ENCODE assay signal across 8 cellular contexts in genomic region chr2:113876503-113877387, GRCh38. TPM values are rescaled to one million over a fixed set of nuclear protein-coding genes. Genes with fewer than 3 reads are reported as not detected.
A peak's percentile ranks its signal among the peaks of the same experiment; 100 is the strongest.
DNase-seq lines count a peak whose midpoint lies in the region; ATAC-seq and TF ChIP-seq lines count a peak whose summit lies in the region.

No MANE protein-coding gene starts in this region.

- no peaks in the 10 kb centered on the region for H3K36me3 Mint-ChIP-seq in WTC11
- H3K36me3 Mint-ChIP-seq in central memory CD8-positive, alpha-beta T cell (ENCODE audit: insufficient read depth): peaks cover 2% of the 10 kb centered on the region

- peaks cover 8% of the 10 kb centered on the region for H3K4me1 Mint-ChIP-seq in WTC11
- peaks cover 16% of the 10 kb centered on the region for H3K4me1 Mint-ChIP-seq in central memory CD8-positive, alpha-beta T cell

- TF ChIP-seq CTCF in WTC11 (IDR thresholded peaks at IDR 0.05): no peak

- peak; percentile 95 for ATAC-seq in WTC11
- peak; percentile 77 for ATAC-seq in central memory CD8-positive, alpha-beta T cell (replicated peaks; ENCODE audit: extremely low read depth, poor library complexity, severe bottlenecking)
- ATAC-seq in GM18868 (IDR thresholded peaks at IDR 0.05; ENCODE audit: unreplicated experiment): no peak
- ATAC-seq in HG03045 (IDR thresholded peaks at IDR 0.05; ENCODE audit: unreplicated experiment): no peak

- POLR2A ChIA-PET in WTC11 (lab: Charles Lee): interaction anchor here (1.5 kb wide), 1 partner anchor 120 kb away, joined by 8 read pairs; the partner anchor contains the start of gene SLC35F5

- H3K27ac Mint-ChIP-seq in WTC11: no peak overlapping the region
- peak overlapping the region; percentile 52 for H3K27ac Mint-ChIP-seq in central memory CD8-positive, alpha-beta T cell (ENCODE audit: low read depth)

- H3K4me3 Mint-ChIP-seq in WTC11: no peak overlapping the region; the same call in 1 of the 2 replicates
- H3K4me3 Mint-ChIP-seq in central memory CD8-positive, alpha-beta T cell: peak overlapping the region; percentile 7

- CTCF ChIA-PET in WTC11 (lab: Charles Lee): no interaction called here

- peak; percentile 83 for DNase-seq in LoVo (ENCODE audit: low spot score)
- peak; percentile 36 for DNase-seq in WTC11 (ENCODE audit: low spot score)
- DNase-seq in central memory CD8-positive, alpha-beta T cell (ENCODE audit: low spot score in 2 of 2): peak in 1 of 2 donors; percentile 18
- DNase-seq in stimulated activated CD4-positive, alpha-beta T cell treated with anti-CD3 and anti-CD28 coated beads, Interleukin-1b, Interleukin-23, amount 100 ng/mL, for 1 hour (ENCODE audit: low read depth in 2 of 2): peak; percentile 19 to 23
- no peak for DNase-seq in epidermal melanocyte (ENCODE audit: insufficient read length, low spot score)
- no peak for DNase-seq in NCI-H1048 (lab: John Stamatoyannopoulos, UW)

- no peaks in the 10 kb centered on the region for H3K9me3 Mint-ChIP-seq in WTC11
- H3K9me3 Mint-ChIP-seq in central memory CD8-positive, alpha-beta T cell: no peaks in the 10 kb centered on the region

- H3K27me3 Mint-ChIP-seq in WTC11 (ENCODE audit: low read depth): peaks cover 23% of the 10 kb centered on the region
- H3K27me3 Mint-ChIP-seq in central memory CD8-positive, alpha-beta T cell: no peaks in the 10 kb centered on the region

TF ChIP-seq in WTC11, 78 proteins besides CTCF, POLR2A, EP300 and RAD21:
- TF ChIP-seq NR3C1 (CRISPR knock-in tag; conservative IDR thresholded peaks at IDR 0.05; ENCODE audit: low read depth): no peak
- peak; percentile 74 for TF ChIP-seq GABPB1 (CRISPR knock-in tag; IDR thresholded peaks at IDR 0.05)
- no peak for TF ChIP-seq ZNF219 (CRISPR knock-in tag; IDR thresholded peaks at IDR 0.05; ENCODE audit: borderline replicate concordance)
- no peak for TF ChIP-seq EMX1 (CRISPR knock-in tag; IDR thresholded peaks at IDR 0.05)
- no peak for TF ChIP-seq ZNF396 (CRISPR knock-in tag; IDR thresholded peaks at IDR 0.05; ENCODE audit: borderline replicate concordance)
- TF ChIP-seq IRF2 (CRISPR knock-in tag; IDR thresholded peaks at IDR 0.05; ENCODE audit: borderline replicate concordance, low read depth): no peak
- no peak for TF ChIP-seq NR1H2 (CRISPR knock-in tag; IDR thresholded peaks at IDR 0.05)

RNA-seq across cellular contexts. Expression of gene ACTR3, which starts 13.1 kb away (rescaled TPM):
- 148 to 169 TPM (median 149 TPM) in 3 replicates for total RNA-seq in WTC11 (2021)

Comparison
In these comparisons a context has a peak if more than half of its experiments do, and no peak if none do; other contexts are left out.
1. DNase-seq: peak in LoVo (single experiment), WTC11 (single experiment) and stimulated activated CD4-positive, alpha-beta T cell treated with anti-CD3 and anti-CD28 coated beads, Interleukin-1b, Interleukin-23, amount 100 ng/mL, for 1 hour (2 of 2); none in epidermal melanocyte (single experiment) and NCI-H1048 (single experiment).
2. ATAC-seq: peak in WTC11 (single experiment) and central memory CD8-positive, alpha-beta T cell (single experiment); none in GM18868 (single experiment) and HG03045 (single experiment).